18 cellular contexts compared by ENCODE assay signal in genomic region chr12:46560078-46560477, GRCh38.
DNase-seq lines count a peak whose midpoint lies in the region; ATAC-seq and TF ChIP-seq lines count a peak whose summit lies in the region.
"Had no signal": no experiment of that assay in that cellular context is flagged by ENCODE, and none has a peak within 500 bp of the region (broad histone marks: within the 10 kb centered on the region; RNA-seq: fewer than 3 reads in every experiment).

No MANE protein-coding gene starts in this region.

- in situ Hi-C loops in G401 (cut with HindIII; ENCODE audit: low sequenced_read_pairs): no loop called here

- no peak for ATAC-seq in thoracic aorta (ENCODE audit: insufficient number of reproducible peaks, low FRiP score, low read depth)
- ATAC-seq: activated T-helper 17 cell treated with anti-CD3 and anti-CD28 coated beads, Interleukin-2, amount 50 U/mL, for 72 hours had no signal

- no peak overlapping the region for H2AFZ ChIP-seq in trophoblast cell (ENCODE audit: insufficient read depth, low read length, poor library complexity)

- no peak overlapping the region for H4K8ac ChIP-seq in mesendoderm (ENCODE audit: low read depth, low read length)
- H4K8ac ChIP-seq in trophoblast cell (ENCODE audit: low read depth, low read length): no peak overlapping the region

- H3K23ac ChIP-seq in mesendoderm (ENCODE audit: low read length): no peak overlapping the region
- H3K23ac ChIP-seq in trophoblast cell (ENCODE audit: low read length): no peak overlapping the region

- H3K36me3 ChIP-seq in adipocyte (ENCODE audit: control insufficient read depth, insufficient read depth, low read length, severe bottlenecking) (no peaks in the 10 kb centered on the region), mesendoderm (ENCODE audit: control insufficient read depth, insufficient read depth, low read length) (no peaks in the 10 kb centered on the region), thoracic aorta (no peaks in the 10 kb centered on the region), trophoblast cell (ENCODE audit: control insufficient read depth in 1 of 2, insufficient read depth in 2 of 2, low read length in 2 of 2) (no peaks in the 10 kb centered on the region)
- H3K36me3 ChIP-seq: BLaER1 treated with 17β-estradiol and CSF1 and Interleukin-3, amounts not matched to agents 10 nM and 100 nM had no signal

- H3K79me1 ChIP-seq in mesendoderm (ENCODE audit: low read length) (no peaks in the 10 kb centered on the region), trophoblast cell (ENCODE audit: low read length) (no peaks in the 10 kb centered on the region)

- H3K79me2 ChIP-seq in mesendoderm (ENCODE audit: control insufficient read depth, insufficient read depth, low read length): no peaks in the 10 kb centered on the region
- H3K79me2 ChIP-seq in trophoblast cell (ENCODE audit: control insufficient read depth, insufficient read depth, low read length, poor library complexity): no peaks in the 10 kb centered on the region

- H3K27ac ChIP-seq in mesendoderm (ENCODE audit: low read depth, low read length): no peak overlapping the region
- H3K27ac ChIP-seq in thoracic aorta: peak overlapping the region; percentile 68 to 72
- H3K27ac ChIP-seq in trophoblast cell (ENCODE audit: low read depth, low read length): no peak overlapping the region
- no peak overlapping the region for H3K27ac ChIP-seq in RWPE1
- H3K27ac ChIP-seq: BLaER1 treated with 17β-estradiol and CSF1 and Interleukin-3, amounts not matched to agents 10 nM and 100 nM; VCaP had no signal

- H3K56ac ChIP-seq in mesendoderm (ENCODE audit: low read length): no peak overlapping the region

- no peak overlapping the region for H2BK5ac ChIP-seq in mesendoderm (ENCODE audit: low read length)
- H2BK5ac ChIP-seq in trophoblast cell (ENCODE audit: low read depth, low read length, poor library complexity): no peak overlapping the region

- no peak overlapping the region for H4K5ac ChIP-seq in mesendoderm (ENCODE audit: low read length)

- WGBS in mesendoderm (ENCODE audit: extremely low coverage, insufficient coverage, low lambda C conversion rate): no CpG with 5 or more reads among the region's 2 CpGs
- no CpG with 5 or more reads among the region's 2 CpGs for WGBS in trophoblast cell (ENCODE audit: extremely low coverage, insufficient coverage, insufficient read length)

- H2AK5ac ChIP-seq in mesendoderm (ENCODE audit: low read length) (no peak overlapping the region), trophoblast cell (ENCODE audit: low read length) (no peak overlapping the region)

- no peak overlapping the region for H4K12ac ChIP-seq in trophoblast cell (ENCODE audit: low read depth, low read length)

- POLR2A ChIA-PET in RWPE1 (lab: Yijun Ruan, JAX; ENCODE audit: low non-redundant PET): no interaction called here

- peak; percentile 9 for DNase-seq in NCI-H1092 (lab: John Stamatoyannopoulos, UW)
- DNase-seq in adipocyte (ENCODE audit: low read depth): no peak
- DNase-seq in mesendoderm: no peak
- no peak for DNase-seq in thoracic aorta (ENCODE audit: low spot score)
- DNase-seq in trophoblast cell: no peak
- no peak for DNase-seq in G401 (ENCODE audit: low spot score)
- no peak for DNase-seq in RWPE1 (ENCODE audit: low spot score)
- DNase-seq: activated CD8-positive, alpha-beta memory T cell treated with anti-CD3 and anti-CD28 coated beads for 24 hours; amygdala; DMS79; glutamatergic neuron; NCI-H1417 treated with DMSO at 0.1 percent for 48 hours; NCI-H446; occipital lobe; stimulated activated CD4-positive, alpha-beta T cell treated with anti-CD3 and anti-CD28 coated beads, Interleukin-15, amount 100 ng/mL, for 24 hours had no signal

- H3K4me1 ChIP-seq in adipocyte (ENCODE audit: control insufficient read depth, insufficient read depth, low read length): peaks cover 60% of the 10 kb centered on the region
- H3K4me1 ChIP-seq in mesendoderm (ENCODE audit: control insufficient read depth, low read depth, low read length): peaks cover 2% of the 10 kb centered on the region
- H3K4me1 ChIP-seq in thoracic aorta (ENCODE audit: control insufficient read depth in 1 of 2, low read depth in 2 of 2): peaks cover 34 to 68% of the 10 kb centered on the region in 2 donors
- peaks cover 0 to 3% of the 10 kb centered on the region in 2 experiments for H3K4me1 ChIP-seq in trophoblast cell (ENCODE audit: control insufficient read depth in 1 of 2, insufficient read depth in 2 of 2, low read length in 2 of 2)

- H2BK15ac ChIP-seq in mesendoderm (replicated peaks; ENCODE audit: low read depth): no peak overlapping the region

- peaks cover 8% of the 10 kb centered on the region for H3K9me3 ChIP-seq in adipocyte (ENCODE audit: control insufficient read depth, low read length)
- no peaks in the 10 kb centered on the region for H3K9me3 ChIP-seq in thoracic aorta
- H3K9me3 ChIP-seq in trophoblast cell (ENCODE audit: insufficient read depth, low read depth, low read length): no peaks in the 10 kb centered on the region

- CTCF ChIA-PET in RWPE1 (lab: Yijun Ruan, JAX): interaction anchor here (0.6 to 0.9 kb wide), 4 partner anchors 105 to 997 kb away, joined by 3 to 6 read pairs (median 4); no protein-coding TSS in a partner anchor

- no peak overlapping the region for H3K14ac ChIP-seq in trophoblast cell (ENCODE audit: low read length)

- no peaks in the 10 kb centered on the region for H3K27me3 ChIP-seq in adipocyte (replicated peaks; ENCODE audit: control insufficient read depth, insufficient read depth, low read length)
- no peaks in the 10 kb centered on the region for H3K27me3 ChIP-seq in mesendoderm (ENCODE audit: insufficient read depth, low read length, poor library complexity)
- H3K27me3 ChIP-seq in thoracic aorta (replicated peaks; ENCODE audit: insufficient read depth): no peaks in the 10 kb centered on the region
- H3K27me3 ChIP-seq in trophoblast cell (ENCODE audit: insufficient read depth, low read length): no peaks in the 10 kb centered on the region
- H3K27me3 ChIP-seq: BLaER1 treated with 17β-estradiol and CSF1 and Interleukin-3, amounts not matched to agents 10 nM and 100 nM had no signal

- no peak overlapping the region for H4K91ac ChIP-seq in trophoblast cell (ENCODE audit: low read depth, low read length)

- H3K4ac ChIP-seq in mesendoderm (ENCODE audit: low read depth, low read length) (no peak overlapping the region), trophoblast cell (ENCODE audit: low read depth, low read length) (no peak overlapping the region)

- H3K4me3 ChIP-seq in adipocyte (ENCODE audit: low read length) (no peak overlapping the region), mesendoderm (ENCODE audit: low read length) (no peak overlapping the region), thoracic aorta (no peak overlapping the region), trophoblast cell (ENCODE audit: low read depth, low read length) (no peak overlapping the region)
- H3K4me3 ChIP-seq: BLaER1 treated with 17β-estradiol and CSF1 and Interleukin-3, amounts not matched to agents 10 nM and 100 nM had no signal

- H3K9ac ChIP-seq in adipocyte (ENCODE audit: low read length): peak overlapping the region; percentile 71
- no peak overlapping the region for H3K9ac ChIP-seq in mesendoderm (ENCODE audit: low read length)
- H3K9ac ChIP-seq in trophoblast cell (ENCODE audit: low read length): no peak overlapping the region
- H3K9ac ChIP-seq: BLaER1 treated with 17β-estradiol and CSF1 and Interleukin-3, amounts not matched to agents 10 nM and 100 nM had no signal

- H3K18ac ChIP-seq in mesendoderm (ENCODE audit: low read length): peak overlapping the region; percentile 60
- no peak overlapping the region for H3K18ac ChIP-seq in trophoblast cell (ENCODE audit: low read length)

- no peak overlapping the region for H2BK12ac ChIP-seq in trophoblast cell (ENCODE audit: low read length)

- H3K4me2 ChIP-seq in mesendoderm (ENCODE audit: low read length) (no peak overlapping the region), trophoblast cell (ENCODE audit: low read length) (no peak overlapping the region)
- H3K4me2 ChIP-seq: BLaER1 treated with 17β-estradiol and CSF1 and Interleukin-3, amounts not matched to agents 10 nM and 100 nM had no signal

- H2BK120ac ChIP-seq in mesendoderm (ENCODE audit: low read depth, low read length): no peak overlapping the region
- H2BK120ac ChIP-seq in trophoblast cell (ENCODE audit: insufficient read depth, low read length, poor library complexity): no peak overlapping the region

- TF ChIP-seq CTCF in thoracic aorta (IDR thresholded peaks at IDR 0.05): no peak
- TF ChIP-seq CTCF in RWPE1 (conservative IDR thresholded peaks at IDR 0.05; ENCODE audit: low read depth): no peak

Comparison
In these comparisons a context has a peak if more than half of its experiments do, and no peak if none do; other contexts are left out.
1. H3K27ac ChIP-seq: peak in thoracic aorta (2 of 2); none in mesendoderm (single experiment), trophoblast cell (single experiment) and RWPE1 (single experiment).